21 cellular contexts compared by ENCODE assay signal in the genomic region with DNA sequence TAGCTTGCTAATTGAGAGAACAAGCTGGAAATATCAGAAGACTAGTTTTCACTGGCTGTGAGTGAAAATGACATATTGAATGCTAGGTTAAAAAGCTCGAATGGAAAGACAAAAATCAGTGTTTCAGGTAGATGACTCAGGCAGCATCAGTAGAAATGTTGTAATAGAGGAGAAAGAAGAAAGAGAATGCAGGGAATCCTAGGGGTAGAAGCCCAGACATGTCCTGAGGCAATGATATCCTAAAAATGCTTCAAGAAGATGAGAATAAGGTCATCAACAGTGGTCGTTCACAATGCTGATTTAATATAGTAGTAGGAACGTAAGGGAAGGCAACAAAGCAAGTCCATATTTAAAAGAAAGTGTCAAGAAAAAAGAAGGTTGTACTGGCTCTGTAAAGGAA.
DNase-seq lines count a peak whose midpoint lies in the region; ATAC-seq and TF ChIP-seq lines count a peak whose summit lies in the region.
"Had no signal": no experiment of that assay in that cellular context is flagged by ENCODE, and none has a peak within 500 bp of the region (broad histone marks: within the 10 kb centered on the region; RNA-seq: fewer than 3 reads in every experiment).

No MANE protein-coding gene starts in this region.

- H3K9me3 Mint-ChIP-seq in MCF 10A (ENCODE audit: unreplicated experiment): no peaks in the 10 kb centered on the region
- H3K9me3 Mint-ChIP-seq: central memory CD8-positive, alpha-beta T cell had no signal

- peak overlapping the region; percentile 94 for H3K27ac Mint-ChIP-seq in MCF 10A (ENCODE audit: low read depth, unreplicated experiment)

- peak overlapping the region; percentile 5 for H3K4me3 Mint-ChIP-seq in MCF 10A (ENCODE audit: unreplicated experiment)
- H3K4me3 Mint-ChIP-seq: central memory CD8-positive, alpha-beta T cell had no signal

- BruUV-seq in MCF 10A (replicated peaks; lab: Mats Ljungman, UMichigan): no TSS peak
- BruUV-seq in mammary epithelial cell (replicated peaks; lab: Mats Ljungman, UMichigan): no TSS peak

- peaks cover 14% of the 10 kb centered on the region for H3K4me1 Mint-ChIP-seq in MCF 10A (ENCODE audit: insufficient read depth, unreplicated experiment)
- H3K4me1 Mint-ChIP-seq: central memory CD8-positive, alpha-beta T cell had no signal

- DNase-seq in MCF 10A (ENCODE audit: unreplicated experiment) (peak; percentile 52), breast epithelium (ENCODE audit: low spot score in 2 of 2) (no peak), mammary epithelial cell (peak; percentile 81), iris pigment epithelial cell (ENCODE audit: low read depth) (peak; percentile 65), NCI-H2107 (lab: John Stamatoyannopoulos, UW) (no peak), dermis blood vessel endothelial cell (no peak), hippocampal formation (lab: John Stamatoyannopoulos, UW) (no peak)
- DNase-seq: activated CD4-positive, alpha-beta T cell treated with anti-CD3 and anti-CD28 coated beads for 4 hours; activated effector memory CD4-positive, alpha-beta T cell treated with anti-CD3 and anti-CD28 coated beads, Interleukin-2, amount 50 U/mL, for 16 hours; adrenal gland; BE2C; COR-L47; effector CD4-positive, alpha-beta T cell; esophagus squamous epithelium; NCI-H146; NCI-H2171; NCI-H526 treated with DMSO at 0.1 percent for 48 hours; stimulated activated CD4-positive, alpha-beta T cell treated with anti-CD3 and anti-CD28 coated beads, Interleukin-4, amount 100 ng/mL, for 4 hours; upper lobe of right lung had no signal

- WGBS in mammary epithelial cell (ENCODE audit: low coverage, missing lambda C conversion rate): 4% methylated on average over 3 of the region's 3 CpGs

- peaks cover 43% of the 10 kb centered on the region for H3K36me3 Mint-ChIP-seq in MCF 10A (ENCODE audit: insufficient read depth, unreplicated experiment)

- H3K27ac ChIP-seq in breast epithelium (no peak overlapping the region), mammary epithelial cell (ENCODE audit: insufficient read depth, low read depth, low read length) (peak overlapping the region; percentile 89)
- H3K27ac ChIP-seq: adrenal gland, upper lobe of right lung had no signal

- intact Hi-C loops in MCF 10A (cut with micrococcal nuclease): no loop called here
- intact Hi-C loops in breast epithelium (cut with DNase I; ENCODE audit: low total_unique reads): no loop called here
- intact Hi-C loops in mammary epithelial cell (cut with micrococcal nuclease): no loop called here

- dilution Hi-C loops in mammary epithelial cell (cut with HindIII; ENCODE audit: low sequenced_read_pairs): no loop called here

- in situ Hi-C loops in mammary epithelial cell (cut with MboI; ENCODE audit: low sequenced_read_pairs in 2 of 2): no loop called here

- no peak overlapping the region for H3K4me3 ChIP-seq in breast epithelium
- no peak overlapping the region for H3K4me3 ChIP-seq in mammary epithelial cell (replicated peaks in 1 of 3; ENCODE audit: insufficient read depth in 1 of 3, low read depth in 2 of 3, low read length in 3 of 3)
- H3K4me3 ChIP-seq: adrenal gland, esophagus squamous epithelium, upper lobe of right lung had no signal

- peak overlapping the region; percentile 27 for H3K9ac ChIP-seq in mammary epithelial cell (ENCODE audit: insufficient read depth, low read length)

- TF ChIP-seq POLR2A in breast epithelium (IDR thresholded peaks at IDR 0.05): no peak

- CTCF ChIA-PET in MCF 10A (lab: Yijun Ruan, JAX) (interaction anchor here (0.6 kb wide), 2 partner anchors 36 to 120 kb away, joined by 3 to 4 read pairs; no protein-coding TSS in a partner anchor), mammary epithelial cell (lab: Charles Lee; ENCODE audit: low non-redundant PET) (no interaction called here)

- H3K4me1 ChIP-seq in breast epithelium (no peaks in the 10 kb centered on the region), mammary epithelial cell (ENCODE audit: insufficient read depth, low read length) (peaks cover 18% of the 10 kb centered on the region)
- H3K4me1 ChIP-seq: adrenal gland, BE2C, esophagus squamous epithelium, upper lobe of right lung had no signal

- H3K9me3 ChIP-seq in breast epithelium: no peaks in the 10 kb centered on the region
- no peaks in the 10 kb centered on the region for H3K9me3 ChIP-seq in mammary epithelial cell (replicated peaks; ENCODE audit: insufficient read depth, low read length)
- H3K9me3 ChIP-seq: adrenal gland, BE2C, esophagus squamous epithelium, upper lobe of right lung had no signal

- H3K36me3 ChIP-seq in breast epithelium: no peaks in the 10 kb centered on the region
- H3K36me3 ChIP-seq in mammary epithelial cell (ENCODE audit: insufficient read depth, low read length): peaks cover 13% of the 10 kb centered on the region
- H3K36me3 ChIP-seq: BE2C had no signal

- POLR2A ChIA-PET in MCF 10A (lab: Yijun Ruan, JAX): interaction anchor here (0.6 to 1.3 kb wide), 7 partner anchors 8 to 97 kb away, joined by 3 to 7 read pairs (median 4); a partner anchor contains a TSS

- TF ChIP-seq CTCF in MCF 10A (IDR thresholded peaks at IDR 0.05; ENCODE audit: unreplicated experiment) (no peak), breast epithelium (IDR thresholded peaks at IDR 0.05) (no peak), mammary epithelial cell (conservative IDR thresholded peaks at IDR 0.05 in 1 of 2, IDR thresholded peaks at IDR 0.05 in 1 of 2; ENCODE audit: extremely low read depth in 1 of 2, insufficient read depth in 1 of 2, low read depth in 1 of 2, low read length in 2 of 2) (no peak)

- peak overlapping the region; percentile 22 for H2AFZ ChIP-seq in mammary epithelial cell (ENCODE audit: low read depth, low read length)

- peak overlapping the region; percentile 70 for H3K4me2 ChIP-seq in mammary epithelial cell (ENCODE audit: insufficient read depth, low read depth, low read length)

- ATAC-seq in HG02798 (IDR thresholded peaks at IDR 0.05; ENCODE audit: poor library complexity, unreplicated experiment): no peak
- ATAC-seq: upper lobe of right lung had no signal

- H3K27me3 Mint-ChIP-seq in MCF 10A (ENCODE audit: insufficient read depth, unreplicated experiment): no peaks in the 10 kb centered on the region
- H3K27me3 Mint-ChIP-seq: central memory CD8-positive, alpha-beta T cell had no signal

- H3K79me2 ChIP-seq in mammary epithelial cell (ENCODE audit: insufficient read depth, low read length): no peaks in the 10 kb centered on the region

- no peaks in the 10 kb centered on the region for H4K20me1 ChIP-seq in mammary epithelial cell (ENCODE audit: insufficient read depth, low read length)

- H3K27me3 ChIP-seq in breast epithelium (no peaks in the 10 kb centered on the region), mammary epithelial cell (ENCODE audit: insufficient read depth, low read length) (no peaks in the 10 kb centered on the region)
- H3K27me3 ChIP-seq: adrenal gland, BE2C, esophagus squamous epithelium, upper lobe of right lung had no signal

Comparison
In these comparisons a context has a peak if more than half of its experiments do, and no peak if none do; other contexts are left out.
1. DNase-seq: peak in MCF 10A (single experiment), mammary epithelial cell (single experiment) and iris pigment epithelial cell (single experiment); none in breast epithelium (0 of 2), NCI-H2107 (single experiment), dermis blood vessel endothelial cell (single experiment) and hippocampal formation (0 of 2).